In the genomic region with DNA sequence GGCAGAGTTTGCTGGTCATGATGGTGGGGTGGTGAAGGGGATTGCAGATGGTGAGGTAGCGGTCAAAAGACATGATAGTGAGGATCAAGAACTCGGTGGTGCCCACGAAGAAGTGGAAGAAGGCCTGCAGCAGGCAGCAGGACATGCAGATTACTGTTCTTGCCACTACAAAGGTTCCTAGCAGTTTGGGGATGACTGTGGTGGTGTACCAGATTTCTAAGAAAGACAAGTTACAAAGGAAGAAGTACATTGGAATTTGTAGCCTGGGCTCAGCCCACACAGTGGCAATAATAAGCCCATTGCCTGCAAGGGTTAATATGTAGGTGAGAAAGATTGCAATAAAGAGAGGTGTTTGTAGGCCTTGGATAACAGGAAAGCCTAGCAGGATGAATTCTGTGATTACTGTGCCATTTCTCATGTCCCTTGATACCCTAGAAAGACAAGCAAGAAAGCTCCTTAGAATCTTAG, we compare ENCODE assay signal across 26 cellular contexts. TPM values are rescaled to one million over a fixed set of nuclear protein-coding genes. Genes with fewer than 3 reads are reported as not detected.
"Had no signal": no experiment of that assay in that cellular context is flagged by ENCODE, and none has a peak within 500 bp of the region (broad histone marks: within the 10 kb centered on the region; RNA-seq: fewer than 3 reads in every experiment).

A gene with protein sequence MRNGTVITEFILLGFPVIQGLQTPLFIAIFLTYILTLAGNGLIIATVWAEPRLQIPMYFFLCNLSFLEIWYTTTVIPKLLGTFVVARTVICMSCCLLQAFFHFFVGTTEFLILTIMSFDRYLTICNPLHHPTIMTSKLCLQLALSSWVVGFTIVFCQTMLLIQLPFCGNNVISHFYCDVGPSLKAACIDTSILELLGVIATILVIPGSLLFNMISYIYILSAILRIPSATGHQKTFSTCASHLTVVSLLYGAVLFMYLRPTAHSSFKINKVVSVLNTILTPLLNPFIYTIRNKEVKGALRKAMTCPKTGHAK (minus strand): TSS at position 418 of the 468 bp plus-strand sequence. CDS start 0 bp downstream, at position 418.

- H3K36me3 ChIP-seq: heart right ventricle, sigmoid colon, suprapubic skin, thyroid gland had no signal

- FAIRE-seq: endometrium, frontal cortex, islet of Langerhans, urothelium cell line had no signal

- H3K4me1 Mint-ChIP-seq: naive B cell, nephron had no signal

- H3K4me3 ChIP-seq: heart right ventricle, sigmoid colon, skin epidermis, suprapubic skin, thyroid gland had no signal

- H3K27ac ChIP-seq: heart right ventricle, sigmoid colon, skin epidermis, suprapubic skin, thyroid gland had no signal

- H3K4me3 Mint-ChIP-seq: naive B cell, nephron, type B pancreatic cell had no signal

- DNase-seq: effector memory CD4-positive, alpha-beta T cell; heart right ventricle; hypothalamus; kidney glomerular epithelial cell; mesendoderm; naive B cell; posterior cingulate gyrus; sigmoid colon; stimulated activated CD4-positive, alpha-beta T cell treated with anti-CD3 and anti-CD28 coated beads, Interleukin-2, amount 100 ng/mL, for 24 hours; stimulated activated CD4-positive, alpha-beta T cell treated with anti-CD3 and anti-CD28 coated beads, Interleukin-4, amount 100 ng/mL, for 4 hours; stimulated activated naive CD4-positive, alpha-beta T cell; thyroid gland had no signal

- H3K4me1 ChIP-seq: heart right ventricle, sigmoid colon, suprapubic skin, thyroid gland had no signal

- H3K9me3 Mint-ChIP-seq: nephron, type B pancreatic cell had no signal

- H3K9me3 ChIP-seq: sigmoid colon, suprapubic skin, thyroid gland had no signal

- H3K27me3 ChIP-seq: sigmoid colon, suprapubic skin, thyroid gland had no signal

- ATAC-seq: esophagus mucosa, heart right ventricle had no signal

- H3K36me3 Mint-ChIP-seq: naive B cell, type B pancreatic cell had no signal

- H3K27ac Mint-ChIP-seq: nephron, type B pancreatic cell had no signal

RNA-seq across cellular contexts. Expression of the gene that starts here (rescaled TPM):
- total RNA-seq: esophagus mucosa, fibroblast of lung, frontal cortex, heart right ventricle, liver, lung microvascular endothelial cell, osteoblast, pulmonary artery endothelial cell, sigmoid colon, suprapubic skin, thyroid gland had no signal
- polyA plus RNA-seq: fibroblast of lung, heart right ventricle, liver, sigmoid colon had no signal
